In the genomic region with DNA sequence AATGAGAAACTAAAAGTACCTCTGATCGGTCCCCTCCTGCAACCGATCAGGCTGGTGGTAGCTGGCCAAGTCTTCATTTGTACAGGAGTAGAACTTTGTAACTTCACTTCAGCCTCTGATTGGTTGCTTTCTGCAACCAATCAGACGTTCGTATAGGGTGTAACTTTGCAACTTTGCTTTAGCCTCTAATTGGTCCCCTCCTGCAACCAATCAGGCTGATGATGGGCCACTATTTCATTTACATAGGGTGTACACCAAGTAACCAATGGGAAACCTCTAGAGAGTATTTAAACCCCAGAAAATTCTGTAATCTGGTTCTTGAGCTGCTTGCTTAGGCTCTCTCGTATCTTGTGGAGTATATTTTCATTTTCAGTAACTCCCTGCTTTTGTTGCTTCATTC, we compare ENCODE assay signal across 27 cellular contexts.
"Had no signal": no experiment of that assay in that cellular context is flagged by ENCODE, and none has a peak within 500 bp of the region (broad histone marks: within the 10 kb centered on the region; RNA-seq: fewer than 3 reads in every experiment).

No MANE protein-coding gene starts in this region.

- H3K4me1 ChIP-seq: adrenal gland, body of pancreas, colonic mucosa had no signal

- H3K4me3 ChIP-seq: adrenal gland, body of pancreas, colonic mucosa had no signal

- DNase-seq: activated B cell treated with CpG ODN at 0.5 μM for 24 hours; activated CD4-positive, alpha-beta memory T cell treated with anti-CD3 and anti-CD28 coated beads for 36 hours; activated CD4-positive, alpha-beta T cell treated with anti-CD3 and anti-CD28 coated beads for 36 hours; activated CD4-positive, alpha-beta T cell treated with anti-CD3 and anti-CD28 coated beads, Interleukin-2, amount 10 ng/mL, durations not matched to agents 24 days and 14 days; activated CD8-positive, alpha-beta memory T cell treated with anti-CD3 and anti-CD28 coated beads, Interleukin-2, amount 10 ng/mL, durations not matched to agents 7 days and 5 days; activated CD8-positive, alpha-beta memory T cell treated with anti-CD3 and anti-CD28 coated beads, Interleukin-2, amount 50 U/mL, for 4 hours; activated CD8-positive, alpha-beta T cell treated with anti-CD3 and anti-CD28 coated beads, Interleukin-2, amount 10 ng/mL, durations not matched to agents 7 days and 5 days; activated effector memory CD4-positive, alpha-beta T cell treated with anti-CD3 and anti-CD28 coated beads, Interleukin-2, amount 50 U/mL, for 16 hours; activated naive CD4-positive, alpha-beta T cell treated with anti-CD3 and anti-CD28 coated beads for 36 hours; activated naive CD8-positive, alpha-beta T cell treated with anti-CD3 and anti-CD28 coated beads for 36 hours; activated naive CD8-positive, alpha-beta T cell treated with anti-CD3 and anti-CD28 coated beads, Interleukin-2, amount 50 U/mL, for 24 hours; activated T-cell treated with anti-CD3 and anti-CD28 coated beads, Interleukin-2, amount 50 U/mL, for 1 hour; activated T-cell treated with anti-CD3 and anti-CD28 coated beads, Interleukin-2, amount 50 U/mL, for 48 hours; adrenal gland; amygdala; aorta; body of pancreas; caudate nucleus; colonic mucosa; effector CD8-positive, alpha-beta T cell; foreskin fibroblast; head of caudate nucleus; hippocampal formation; T1000; WERI-Rb-1 had no signal

- H3K9me3 ChIP-seq: adrenal gland, body of pancreas, colonic mucosa had no signal

- H3K27me3 ChIP-seq: adrenal gland, body of pancreas, colonic mucosa had no signal

- ATAC-seq: activated CD4-positive, alpha-beta T cell treated with anti-CD3 and anti-CD28 coated beads for 36 hours; activated CD4-positive, CD25-positive, alpha-beta regulatory T cell treated with anti-CD3 and anti-CD28 coated beads, Interleukin-2, amount 50 U/mL, for 24 hours; activated CD8-positive, alpha-beta memory T cell treated with anti-CD3 and anti-CD28 coated beads, Interleukin-2, amount 10 ng/mL, durations not matched to agents 7 days and 5 days; activated CD8-positive, alpha-beta T cell treated with anti-CD3 and anti-CD28 coated beads, Interleukin-2, amount 10 ng/mL, durations not matched to agents 7 days and 5 days; activated naive CD8-positive, alpha-beta T cell treated with anti-CD3 and anti-CD28 coated beads, Interleukin-2, amount 50 U/mL, for 24 hours; body of pancreas had no signal

- H3K36me3 ChIP-seq: adrenal gland, colonic mucosa, WERI-Rb-1 had no signal

- H3K27ac ChIP-seq: adrenal gland, body of pancreas, colonic mucosa, epithelial cell of prostate, WERI-Rb-1 had no signal
